In genomic region chr12:57459750-57460400, GRCh38 we compare ENCODE assay signal across 8 cellular contexts. TPM values are rescaled to one million over a fixed set of nuclear protein-coding genes. Genes with fewer than 3 reads are reported as not detected.
DNase-seq lines count a peak whose midpoint lies in the region; ATAC-seq and TF ChIP-seq lines count a peak whose summit lies in the region.

GLI1 (plus strand) TSS chr12:57459785; CDS start chr12:57463692, 3,907 bp downstream.

- H3K27ac ChIP-seq in HUES64 (ENCODE audit: low read depth, low read length) = peak within 1 kb of the TSS; percentile 90
- H3K27ac ChIP-seq in right lobe of liver = peak within 1 kb of the TSS; percentile 69 to 87 (median 85)
- H3K27ac ChIP-seq in transverse colon = peak within 1 kb of the TSS; percentile 84 to 88 (median 88)

- peak within 1 kb of the TSS; percentile 67 for H3K4me3 ChIP-seq in HUES64 (ENCODE audit: low read length)
- peak within 1 kb of the TSS; percentile 65 to 77 (median 66) for H3K4me3 ChIP-seq in right lobe of liver
- H3K4me3 ChIP-seq in transverse colon = peak within 1 kb of the TSS; percentile 27 to 84 (median 46)

- no TSS peak for BruUV-seq in MCF 10A (replicated peaks; lab: Mats Ljungman, UMichigan)

- H3K4me1 ChIP-seq in HUES64 (ENCODE audit: insufficient read depth, low read length) = peaks cover 14% of the 10 kb centered on the region
- H3K4me1 ChIP-seq in right lobe of liver = peaks cover 0 to 44% (median 1%) of the 10 kb centered on the region in 4 donors
- peaks cover 19 to 46% (median 31%) of the 10 kb centered on the region in 4 donors for H3K4me1 ChIP-seq in transverse colon

- TF ChIP-seq EP300 in transverse colon (IDR thresholded peaks at IDR 0.05; ENCODE audit: low read depth) = no peak

- H3K4me3 Mint-ChIP-seq in CD14-positive monocyte (peak within 1 kb of the TSS; percentile 95 to 97), MCF 10A (ENCODE audit: unreplicated experiment) (peak within 1 kb of the TSS; percentile 95)

- in situ Hi-C loops in transverse colon (cut with MboI; ENCODE audit: low pct_ligation_motif_present in 1 of 4, low pct_unique_long_range_greater_than_20kb in 1 of 4, low sequenced_read_pairs in 3 of 4) = no loop called here

- intact Hi-C loops in CD14-positive monocyte (cut with micrococcal nuclease) (loop anchor here (2.0 to 10.0 kb wide), 4 partner anchors 155 to 529 kb away; partner anchors contain the start of genes B4GALNT1 (in 1 of the 2) and SDR9C7 (in 1 of the 2)), MCF 10A (cut with micrococcal nuclease) (loop anchor here (2.0 kb wide), 1 partner anchor 161 kb away; no protein-coding TSS in a partner anchor), right lobe of liver (cut with DNase I) (no loop called here), transverse colon (cut with DNase I; ENCODE audit: low total_unique reads) (no loop called here)

- TF ChIP-seq CTCF in CD14-positive monocyte (IDR thresholded peaks at IDR 0.05) = no peak
- TF ChIP-seq CTCF in MCF 10A (IDR thresholded peaks at IDR 0.05; ENCODE audit: unreplicated experiment) = no peak
- TF ChIP-seq CTCF in right lobe of liver (IDR thresholded peaks at IDR 0.05) = no peak
- no peak for TF ChIP-seq CTCF in transverse colon (IDR thresholded peaks at IDR 0.05)

- CTCF ChIA-PET in MCF 10A (lab: Yijun Ruan, JAX) = interaction anchor here (0.5 to 3.1 kb wide), 18 partner anchors 10 to 703 kb away, joined by 3 to 31 read pairs (median 4); no protein-coding TSS in a partner anchor

- H3K9ac ChIP-seq in HUES64 (ENCODE audit: low read depth, low read length) = peak within 1 kb of the TSS; percentile 55

- no peaks in the 10 kb centered on the region for H3K27me3 ChIP-seq in HUES64 (ENCODE audit: insufficient read depth, low read length)
- no peaks in the 10 kb centered on the region for H3K27me3 ChIP-seq in right lobe of liver
- peaks cover 19% of the 10 kb centered on the region for H3K27me3 ChIP-seq in transverse colon

- peaks cover 0 to 6% (median 1%) of the 10 kb centered on the region in 7 donors for H3K9me3 Mint-ChIP-seq in CD14-positive monocyte
- H3K9me3 Mint-ChIP-seq in MCF 10A (ENCODE audit: unreplicated experiment) = no peaks in the 10 kb centered on the region

- H3K9me3 ChIP-seq in HUES64 (ENCODE audit: insufficient read depth, low read depth, low read length) (no peaks in the 10 kb centered on the region), right lobe of liver (no peaks in the 10 kb centered on the region), transverse colon (no peaks in the 10 kb centered on the region)

- H3K27me3 Mint-ChIP-seq in CD14-positive monocyte (ENCODE audit: low read depth in 3 of 3) (peaks cover 46 to 55% (median 55%) of the 10 kb centered on the region in 3 donors), MCF 10A (ENCODE audit: insufficient read depth, unreplicated experiment) (peaks cover 34% of the 10 kb centered on the region)

- TF ChIP-seq POLR2A in right lobe of liver (IDR thresholded peaks at IDR 0.05) (no peak), transverse colon (IDR thresholded peaks at IDR 0.05) (no peak)

- ATAC-seq in right lobe of liver = no peak

- H3K36me3 Mint-ChIP-seq in CD14-positive monocyte (peaks cover 2 to 3% of the 10 kb centered on the region in 2 donors), MCF 10A (ENCODE audit: insufficient read depth, unreplicated experiment) (peaks cover 9% of the 10 kb centered on the region)

- H3K4me1 Mint-ChIP-seq in CD14-positive monocyte = peaks cover 56% of the 10 kb centered on the region
- H3K4me1 Mint-ChIP-seq in MCF 10A (ENCODE audit: insufficient read depth, unreplicated experiment) = peaks cover 44% of the 10 kb centered on the region

- DNase-seq in CD14-positive monocyte (ENCODE audit: low spot score) (no peak), MCF 10A (ENCODE audit: unreplicated experiment) (no peak), right lobe of liver (peak in 1 of 3 donors; percentile 43), transverse colon (no peak), NCI-H2029 treated with DMSO at 0.1 percent for 48 hours (lab: John Stamatoyannopoulos, UW) (no peak), NCI-H128 (lab: John Stamatoyannopoulos, UW; ENCODE audit: unreplicated experiment) (no peak)
- DNase-seq in stimulated activated CD8-positive, alpha-beta memory T cell treated with anti-CD3 and anti-CD28 coated beads, Interleukin-4, amount 100 ng/mL, for 48 hours = no peak

- H3K27ac Mint-ChIP-seq in CD14-positive monocyte (peak within 1 kb of the TSS; percentile 96 to 99 (median 97)), MCF 10A (ENCODE audit: low read depth, unreplicated experiment) (peak within 1 kb of the TSS; percentile 66)

- H3K36me3 ChIP-seq in HUES64 (ENCODE audit: insufficient read depth, low read length) (no peaks in the 10 kb centered on the region), right lobe of liver (no peaks in the 10 kb centered on the region), transverse colon (no peaks in the 10 kb centered on the region)

- WGBS in HUES64 = 0% methylated on average over 22 of the region's 34 CpGs
- WGBS in right lobe of liver (ENCODE audit: insufficient coverage, low coverage, low lambda C conversion rate, missing lambda C conversion rate) = 0% methylated on average over 18 of the region's 34 CpGs
- WGBS in transverse colon (ENCODE audit: low coverage in 1 of 2), 2 donors = 0 to 4% methylated on average over 11 to 30 of the region's 34 CpGs

- POLR2A ChIA-PET in MCF 10A (lab: Yijun Ruan, JAX) = interaction anchor here (0.8 to 1.7 kb wide), 3 partner anchors 50 to 234 kb away, joined by 3 to 8 read pairs (median 3); partner anchors contain the start of gene OS9

RNA-seq across cellular contexts. Expression of gene GLI1, which starts in this region (rescaled TPM):
- not detected for polyA plus RNA-seq in CD14-positive monocyte
- 10.6 TPM for polyA plus RNA-seq in HUES64 (2013, experiment 1 of 2)
- 7.5 TPM for polyA plus RNA-seq in HUES64 (2013, experiment 2 of 2)
- total RNA-seq in MCF 10A (2022) (not detected in 2 replicates), right lobe of liver (under 1 TPM; 0.16 to 0.74 (median 0.55) TPM), transverse colon (1 to 10 TPM in 1 of 4 donors, under 1 TPM in 2, not detected in 1; 0.41 to 1.2 (median 0.79) TPM)

Comparison
In these comparisons a context has a peak if more than half of its experiments do, and no peak if none do; other contexts are left out.
1. intact Hi-C loops: an anchor here in CD14-positive monocyte (2.0 to 10.0 kb wide) and MCF 10A (2.0 kb wide); none called in right lobe of liver and transverse colon.